In genomic region chr11:62732830-62733229, GRCh38 we compare ENCODE assay signal across 1 cellular context.
TF ChIP-seq lines count a peak whose summit lies in the region.

No MANE protein-coding gene starts in this region.

TF ChIP-seq in HepG2, 621 proteins besides CTCF, POLR2A, EP300 and RAD21:
- TF ChIP-seq STAG1 (CRISPR knock-in tag; IDR thresholded peaks at IDR 0.05), result peak; percentile 39
- peak; percentile 32 for TF ChIP-seq SMC3 (IDR thresholded peaks at IDR 0.05; ENCODE audit: low read length)
- no peak for TF ChIP-seq ZSCAN31 (CRISPR knock-in tag; IDR thresholded peaks at IDR 0.05; ENCODE audit: low read depth)
- no peak for TF ChIP-seq CBX1 (IDR thresholded peaks at IDR 0.05; ENCODE audit: low read depth)
